In the genomic region with DNA sequence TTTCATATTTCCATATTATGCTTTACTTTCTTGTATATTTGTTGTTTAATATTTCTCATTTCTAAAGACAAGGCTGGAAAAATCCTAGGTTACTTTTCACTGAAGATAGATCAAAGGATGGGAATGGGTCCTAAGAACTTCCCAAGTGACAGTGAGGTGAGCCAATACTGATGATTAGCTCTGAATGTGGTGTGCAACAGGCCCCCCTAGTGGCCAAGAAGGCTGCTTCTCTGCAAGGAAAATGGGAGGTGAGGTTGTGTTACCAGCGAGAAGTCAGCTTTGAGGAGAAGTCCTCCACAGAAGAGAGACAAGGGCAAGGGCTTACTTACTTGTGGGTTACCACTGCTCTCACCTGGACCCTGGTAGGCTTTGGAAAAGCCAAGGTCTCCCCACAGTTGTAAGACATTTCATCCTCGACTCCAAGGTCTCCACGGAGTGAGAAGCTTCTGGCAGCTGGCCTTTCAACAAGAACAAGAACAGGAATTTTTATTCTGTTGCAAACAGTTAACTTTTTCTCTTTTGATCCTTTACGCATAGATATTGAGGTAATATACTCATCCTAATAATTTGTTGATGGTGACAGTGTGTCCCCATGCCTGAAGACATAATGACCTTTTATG, we compare ENCODE assay signal across 8 cellular contexts.
DNase-seq lines count a peak whose midpoint lies in the region; ATAC-seq, FAIRE-seq and TF ChIP-seq lines count a peak whose summit lies in the region.

No MANE protein-coding gene starts in this region.

- H3K4me3 ChIP-seq in GM12875 (ENCODE audit: low read depth, low read length): no peak overlapping the region
- no peak overlapping the region for H3K4me3 ChIP-seq in brain microvascular endothelial cell (ENCODE audit: low read depth, low read length)

- DNase-seq in AG08396 (ENCODE audit: low spot score) (peak; percentile 72), NCI-H748 (lab: John Stamatoyannopoulos, UW; ENCODE audit: unreplicated experiment) (peak; percentile 81), brain microvascular endothelial cell (peak; percentile 70)
- DNase-seq in stimulated activated naive CD8-positive, alpha-beta T cell treated with anti-CD3 and anti-CD28 coated beads, Interleukin-15, Interleukin-2, amounts not matched to agents 100 U/mL and 50 U/mL, for 24 hours: peak; percentile 17

- ATAC-seq in HG03103 (IDR thresholded peaks at IDR 0.05; ENCODE audit: low read depth, unreplicated experiment) (peak; percentile 81), HG03039 (IDR thresholded peaks at IDR 0.05; ENCODE audit: unreplicated experiment) (no peak)
- ATAC-seq in stimulated activated naive CD8-positive, alpha-beta T cell treated with anti-CD3 and anti-CD28 coated beads, Interleukin-15, Interleukin-2, amounts not matched to agents 100 U/mL and 50 U/mL, for 24 hours: no peak

- no peaks in the 10 kb centered on the region for H3K36me3 ChIP-seq in brain microvascular endothelial cell (replicated peaks)

- in situ Hi-C loops in brain microvascular endothelial cell (cut with HindIII; ENCODE audit: low pct_ligation_motif_present, low sequenced_read_pairs): loop anchor here (10.0 kb wide), 1 partner anchor 139 kb away; no protein-coding TSS in a partner anchor

- no peaks in the 10 kb centered on the region for H3K27me3 ChIP-seq in brain microvascular endothelial cell (replicated peaks)

- FAIRE-seq in islet of Langerhans (lab: Jason Lieb, UNC): peak; percentile 41

- TF ChIP-seq CTCF in GM12875 (IDR thresholded peaks at IDR 0.05; ENCODE audit: borderline replicate concordance, insufficient read depth, low read depth, low read length) (peak; percentile 79), brain microvascular endothelial cell (IDR thresholded peaks at IDR 0.05; ENCODE audit: low read depth, low read length, missing control alignments) (peak; percentile 97)

- no peak overlapping the region for H3K27ac ChIP-seq in brain microvascular endothelial cell

Comparison
In these comparisons a context has a peak if more than half of its experiments do, and no peak if none do; other contexts are left out.
1. DNase-seq: peak in every context shown above with its lines; median percentile 81 in NCI-H748; 72 in AG08396; 70 in brain microvascular endothelial cell; 17 in stimulated activated naive CD8-positive, alpha-beta T cell treated with anti-CD3 and anti-CD28 coated beads, Interleukin-15, Interleukin-2, amounts not matched to agents 100 U/mL and 50 U/mL, for 24 hours.